In genomic region chr3:166556955-166557354, GRCh38 we compare ENCODE assay signal across 1 cellular context.
TF ChIP-seq lines count a peak whose summit lies in the region.

No MANE protein-coding gene starts in this region.

TF ChIP-seq in SK-N-SH treated with all-trans-retinoic acid at 6 μM for 48 hours, 23 proteins besides CTCF, POLR2A, EP300 and RAD21 (continued from another document):
- no peak for TF ChIP-seq CREB5 (CRISPR knock-in tag; IDR thresholded peaks at IDR 0.05; ENCODE audit: low read depth)
- no peak for TF ChIP-seq OSR1 (CRISPR knock-in tag; IDR thresholded peaks at IDR 0.05)
- TF ChIP-seq TCF4 (CRISPR knock-in tag; IDR thresholded peaks at IDR 0.05; ENCODE audit: borderline replicate concordance), result no peak
- no peak for TF ChIP-seq ZFP30 (CRISPR knock-in tag; IDR thresholded peaks at IDR 0.05)
- TF ChIP-seq POU6F1 (CRISPR knock-in tag; IDR thresholded peaks at IDR 0.05; ENCODE audit: borderline replicate concordance, low read depth), result no peak
- no peak for TF ChIP-seq ISL1 (CRISPR knock-in tag; IDR thresholded peaks at IDR 0.05)
- no peak for TF ChIP-seq ZC3H10 (CRISPR knock-in tag; IDR thresholded peaks at IDR 0.05)
- no peak for TF ChIP-seq ZNF565 (CRISPR knock-in tag; conservative IDR thresholded peaks at IDR 0.05; ENCODE audit: low read depth)
- TF ChIP-seq GLIS3 (CRISPR knock-in tag; IDR thresholded peaks at IDR 0.05), result no peak
